Comparison of ENCODE assay signal across 1 cellular context in genomic region chr16:72612718-72613117, GRCh38.
A peak's percentile ranks its signal among the peaks of the same experiment; 100 is the strongest.
TF ChIP-seq lines count a peak whose summit lies in the region.

No MANE protein-coding gene starts in this region.

TF ChIP-seq in HepG2, 621 proteins besides CTCF, POLR2A, EP300 and RAD21 (continued from another document):
- TF ChIP-seq, protein P1, sequence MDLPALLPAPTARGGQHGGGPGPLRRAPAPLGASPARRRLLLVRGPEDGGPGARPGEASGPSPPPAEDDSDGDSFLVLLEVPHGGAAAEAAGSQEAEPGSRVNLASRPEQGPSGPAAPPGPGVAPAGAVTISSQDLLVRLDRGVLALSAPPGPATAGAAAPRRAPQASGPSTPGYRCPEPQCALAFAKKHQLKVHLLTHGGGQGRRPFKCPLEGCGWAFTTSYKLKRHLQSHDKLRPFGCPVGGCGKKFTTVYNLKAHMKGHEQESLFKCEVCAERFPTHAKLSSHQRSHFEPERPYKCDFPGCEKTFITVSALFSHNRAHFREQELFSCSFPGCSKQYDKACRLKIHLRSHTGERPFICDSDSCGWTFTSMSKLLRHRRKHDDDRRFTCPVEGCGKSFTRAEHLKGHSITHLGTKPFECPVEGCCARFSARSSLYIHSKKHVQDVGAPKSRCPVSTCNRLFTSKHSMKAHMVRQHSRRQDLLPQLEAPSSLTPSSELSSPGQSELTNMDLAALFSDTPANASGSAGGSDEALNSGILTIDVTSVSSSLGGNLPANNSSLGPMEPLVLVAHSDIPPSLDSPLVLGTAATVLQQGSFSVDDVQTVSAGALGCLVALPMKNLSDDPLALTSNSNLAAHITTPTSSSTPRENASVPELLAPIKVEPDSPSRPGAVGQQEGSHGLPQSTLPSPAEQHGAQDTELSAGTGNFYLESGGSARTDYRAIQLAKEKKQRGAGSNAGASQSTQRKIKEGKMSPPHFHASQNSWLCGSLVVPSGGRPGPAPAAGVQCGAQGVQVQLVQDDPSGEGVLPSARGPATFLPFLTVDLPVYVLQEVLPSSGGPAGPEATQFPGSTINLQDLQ (CRISPR knock-in tag; IDR thresholded peaks at IDR 0.05), result no peak
- TF ChIP-seq CENPT (CRISPR knock-in tag; IDR thresholded peaks at IDR 0.05; ENCODE audit: low read depth), result no peak
- TF ChIP-seq ZNF629 (CRISPR knock-in tag; conservative IDR thresholded peaks at IDR 0.05), result peak; percentile 78
TF ChIP-seq in HepG2: peak in this region for 2.
